Comparison of ENCODE assay signal across 22 cellular contexts in genomic region chr1:209924386-209924785, GRCh38. TPM values are rescaled to one million over a fixed set of nuclear protein-coding genes. Genes with fewer than 3 reads are reported as not detected.
"Had no signal": no experiment of that assay in that cellular context is flagged by ENCODE, and none has a peak within 500 bp of the region (broad histone marks: within the 10 kb centered on the region; RNA-seq: fewer than 3 reads in every experiment).

No MANE protein-coding gene starts in this region.

- DNase-seq: hypothalamus; immature natural killer cell; kidney; left ventricle myocardium inferior; midbrain; mucosa of descending colon; naive thymus-derived CD4-positive, alpha-beta T cell; ovary; right lobe of liver; stimulated activated CD4-positive, alpha-beta T cell treated with anti-CD3 and anti-CD28 coated beads, Interleukin-1b, Interleukin-23, amount 100 ng/mL, for 48 hours; stimulated activated CD4-positive, alpha-beta T cell treated with anti-CD3 and anti-CD28 coated beads, Interleukin-2, amount 100 ng/mL, for 48 hours; stimulated activated CD4-positive, alpha-beta T cell treated with anti-CD3 and anti-CD28 coated beads, Interleukin-4, amount 100 ng/mL, for 4 hours; stimulated activated CD8-positive, alpha-beta memory T cell treated with anti-CD3 and anti-CD28 coated beads, Interleukin-4, amount 100 ng/mL, for 48 hours; stimulated activated naive CD4-positive, alpha-beta T cell treated with Interleukin-2 at 50 U/mL for 16 hours; stimulated activated naive CD8-positive, alpha-beta T cell treated with anti-CD3 and anti-CD28 coated beads, Interleukin-15, amount 100 ng/mL, for 72 hours; substantia nigra; uterus had no signal

- ATAC-seq: mucosa of descending colon; naive thymus-derived CD4-positive, alpha-beta T cell; natural killer cell treated with Interleukin-12 subunit alpha and Interleukin-12 subunit beta and Interleukin-15 and Interleukin-18, amount 100 ng/mL, for 72 hours; right lobe of liver; stimulated activated memory B cell treated with anti-CD40 and anti-IgM and Interleukin-4, amounts not matched to agents 10 μg/mL and 1 μg/mL and 100 μg/mL, for 72 hours; stimulated activated naive CD8-positive, alpha-beta T cell treated with anti-CD3 and anti-CD28 coated beads, Interleukin-15, amount 100 ng/mL, for 72 hours had no signal

RNA-seq across cellular contexts. Expression of gene SYT14, which starts 13.6 kb away (rescaled TPM):
- total RNA-seq: left ventricle myocardium inferior; mesenteric fat pad; naive thymus-derived CD4-positive, alpha-beta T cell; natural killer cell treated with Interleukin-12 subunit alpha and Interleukin-12 subunit beta and Interleukin-15 and Interleukin-18, amount 100 ng/mL, for 72 hours; omental fat pad; right lobe of liver had no signal
- polyA plus RNA-seq: immature natural killer cell; naive thymus-derived CD4-positive, alpha-beta T cell; smooth muscle cell had no signal
